Comparison of ENCODE assay signal across 14 cellular contexts in genomic region chr3:50885491-50885890, GRCh38.
DNase-seq lines count a peak whose midpoint lies in the region; ATAC-seq and TF ChIP-seq lines count a peak whose summit lies in the region.
"Had no signal": no experiment of that assay in that cellular context is flagged by ENCODE, and none has a peak within 500 bp of the region (broad histone marks: within the 10 kb centered on the region; RNA-seq: fewer than 3 reads in every experiment).

No MANE protein-coding gene starts in this region.

- H4K20me1 ChIP-seq in OCI-LY7 (ENCODE audit: insufficient read depth, low read length), result no peaks in the 10 kb centered on the region

- CTCF ChIA-PET in OCI-LY7 (lab: Charles Lee; ENCODE audit: unreplicated experiment), result no interaction called here

- no peak overlapping the region for H3K4me2 ChIP-seq in OCI-LY7 (ENCODE audit: low read length)

- H3K27ac ChIP-seq in heart right ventricle, result no peak overlapping the region
- H3K27ac ChIP-seq in OCI-LY7 (ENCODE audit: low read depth, low read length, poor library complexity, severe bottlenecking), result no peak overlapping the region
- H3K27ac ChIP-seq in foreskin keratinocyte, result no peak overlapping the region
- H3K27ac ChIP-seq: body of pancreas, epithelial cell of prostate, tibial nerve, VCaP had no signal

- 41 to 50% methylated on average over 5 of the region's 5 CpGs for WGBS in heart right ventricle, 2 donors

- ATAC-seq in heart right ventricle (no peak), left cardiac atrium (no peak), foreskin keratinocyte (no peak)
- ATAC-seq: body of pancreas had no signal

- no peak overlapping the region for H2AFZ ChIP-seq in OCI-LY7 (ENCODE audit: low read length)

- H3K9me3 ChIP-seq in heart right ventricle (peaks cover 0 to 7% (median 0%) of the 10 kb centered on the region in 11 donors), OCI-LY7 (ENCODE audit: low read length) (no peaks in the 10 kb centered on the region)
- H3K9me3 ChIP-seq: body of pancreas had no signal

- no peaks in the 10 kb centered on the region; the same call in 1 of the 2 replicates for H3K9me2 ChIP-seq in OCI-LY7 (ENCODE audit: insufficient read depth, low read length)

- no TSS peak for BruUV-seq in OCI-LY7 (replicated peaks; lab: Mats Ljungman, UMichigan)

- POLR2A ChIA-PET in OCI-LY7 (lab: Charles Lee), result interaction anchor here (0.7 kb wide), 1 partner anchor 93 kb away, joined by 3 read pairs; no protein-coding TSS in a partner anchor

- H3K4me3 ChIP-seq in heart right ventricle, result no peak overlapping the region
- no peak overlapping the region for H3K4me3 ChIP-seq in OCI-LY7 (ENCODE audit: low read depth, low read length, poor library complexity, severe bottlenecking)
- H3K4me3 ChIP-seq: body of pancreas, tibial nerve had no signal

- intact Hi-C loops in heart right ventricle (cut with DNase I) (loop anchor here in 2 of 10 donors (5.0 kb wide), 1 partner anchor 268 kb away; the partner anchor contains the start of gene MAPKAPK3 (in 2 of the 2)), left cardiac atrium (cut with DNase I) (loop anchor here in 1 of 2 donors (5.0 kb wide), 1 partner anchor 268 kb away; the partner anchor contains the start of gene MAPKAPK3), OCI-LY7 (cut with micrococcal nuclease; ENCODE audit: unreplicated experiment) (no loop called here)

- H3K4me1 ChIP-seq in heart right ventricle (no peaks in the 10 kb centered on the region), OCI-LY7 (ENCODE audit: insufficient read depth, low read length, poor library complexity, severe bottlenecking) (no peaks in the 10 kb centered on the region), foreskin keratinocyte (no peaks in the 10 kb centered on the region)
- H3K4me1 ChIP-seq: body of pancreas, tibial nerve had no signal

- H3K27me3 ChIP-seq in heart right ventricle (no peaks in the 10 kb centered on the region), foreskin keratinocyte (no peaks in the 10 kb centered on the region)
- H3K27me3 ChIP-seq: body of pancreas, tibial nerve had no signal

- H3K36me3 ChIP-seq in heart right ventricle, result no peaks in the 10 kb centered on the region
- no peaks in the 10 kb centered on the region for H3K36me3 ChIP-seq in OCI-LY7 (ENCODE audit: insufficient read depth, low read length)
- H3K36me3 ChIP-seq: tibial nerve had no signal

- peak in 5 of 9 donors; percentile 13 to 44 (median 32) for TF ChIP-seq CTCF in heart right ventricle (IDR thresholded peaks at IDR 0.05)
- peak; percentile 43; the same call in 1 of the 2 replicates for TF ChIP-seq CTCF in OCI-LY7 (conservative IDR thresholded peaks at IDR 0.05; ENCODE audit: low read length)
- TF ChIP-seq CTCF in foreskin keratinocyte (conservative IDR thresholded peaks at IDR 0.05), result peak; percentile 37

- DNase-seq in heart right ventricle (no peak), left cardiac atrium (no peak), OCI-LY7 (ENCODE audit: low spot score) (no peak), foreskin keratinocyte (peak in 1 of 2 donors; percentile 6), NCI-H187 (lab: John Stamatoyannopoulos, UW) (no peak), NCI-H1417 treated with DMSO at 0.1 percent for 48 hours (lab: John Stamatoyannopoulos, UW) (no peak), NCI-H2081 treated with DMSO at 0.1 percent for 48 hours (lab: John Stamatoyannopoulos, UW) (no peak)
- DNase-seq in activated CD8-positive, alpha-beta memory T cell treated with anti-CD3 and anti-CD28 coated beads, Interleukin-2, amount 50 U/mL, for 4 hours, result no peak
- DNase-seq: activated T-cell treated with anti-CD3 and anti-CD28 coated beads, Interleukin-2, amount 50 U/mL, for 48 hours; body of pancreas; Right ventricle myocardium superior had no signal

- no peaks in the 10 kb centered on the region for H3K79me2 ChIP-seq in OCI-LY7 (ENCODE audit: insufficient read depth, low read depth, low read length)
